ENCODE assay signal across 27 cellular contexts in genomic region chr1:49556676-49557234, GRCh38.
"Had no signal": no experiment of that assay in that cellular context is flagged by ENCODE, and none has a peak within 500 bp of the region (broad histone marks: within the 10 kb centered on the region; RNA-seq: fewer than 3 reads in every experiment).

No MANE protein-coding gene starts in this region.

- H3K9me3 Mint-ChIP-seq: stimulated activated naive CD8-positive, alpha-beta T cell treated with anti-CD3 and anti-CD28 coated beads, Interleukin-15, Interleukin-2, amounts not matched to agents 100 ng/mL and 50 ng/mL, for 24 hours had no signal

- H3K36me3 Mint-ChIP-seq: naive thymus-derived CD4-positive, alpha-beta T cell; natural killer cell; neural progenitor cell; stimulated activated effector memory CD8-positive, alpha-beta T cell treated with anti-CD3 and anti-CD28 coated beads, Interleukin-12 subunit alpha, Interleukin-12 subunit beta, amount 100 ng/mL, for 72 hours; stimulated activated naive B cell treated with anti-CD40 and anti-IgM and Interleukin-4, amounts not matched to agents 10 μg/mL and 1 μg/mL and 100 μg/mL, for 72 hours had no signal

- H3K27me3 ChIP-seq: neural progenitor cell, neutrophil, pancreas, right atrium auricular region, right lobe of liver, sigmoid colon, stomach, thyroid gland, tibial nerve, upper lobe of left lung, uterus had no signal

- H3K27me3 Mint-ChIP-seq: stimulated activated naive CD8-positive, alpha-beta T cell treated with anti-CD3 and anti-CD28 coated beads, Interleukin-15, Interleukin-2, amounts not matched to agents 100 ng/mL and 50 ng/mL, for 24 hours had no signal

- DNase-seq: naive thymus-derived CD4-positive, alpha-beta T cell; natural killer cell; retina; right lobe of liver; sigmoid colon; small intestine; stimulated activated CD4-positive, alpha-beta T cell treated with anti-CD3 and anti-CD28 coated beads, Interleukin-15, amount 100 ng/mL, for 24 hours; stimulated activated CD4-positive, alpha-beta T cell treated with anti-CD3 and anti-CD28 coated beads, Interleukin-2, amount 100 ng/mL, for 24 hours; stimulated activated CD4-positive, alpha-beta T cell treated with anti-CD3 and anti-CD28 coated beads, Interleukin-2, amount 100 ng/mL, for 48 hours; stimulated activated CD4-positive, alpha-beta T cell treated with anti-CD3 and anti-CD28 coated beads, Interleukin-4, amount 100 ng/mL, for 24 hours; stimulated activated naive B cell treated with anti-CD40 and anti-IgM and Interleukin-4, amounts not matched to agents 10 μg/mL and 1 μg/mL and 100 μg/mL, for 72 hours; stimulated activated naive CD4-positive, alpha-beta T cell treated with Interleukin-2 at 50 U/mL for 16 hours; stomach; thyroid gland; trophoblast cell; uterus had no signal

- H2AFZ ChIP-seq: neural progenitor cell had no signal

- H3K4me1 ChIP-seq: neural progenitor cell, pancreas, prostate gland, right atrium auricular region, right lobe of liver, sigmoid colon, stomach, thyroid gland, tibial nerve, upper lobe of left lung, uterus had no signal

- H3K4me2 ChIP-seq: neural progenitor cell had no signal

- H3K4me3 ChIP-seq: neural progenitor cell, pancreas, prostate gland, right atrium auricular region, right lobe of liver, sigmoid colon, stomach, thoracic aorta, thyroid gland, tibial nerve, upper lobe of left lung, uterus had no signal

- H3K4me3 Mint-ChIP-seq: naive thymus-derived CD4-positive, alpha-beta T cell; natural killer cell; nephron; neural progenitor cell; stimulated activated effector memory CD8-positive, alpha-beta T cell treated with anti-CD3 and anti-CD28 coated beads, Interleukin-12 subunit alpha, Interleukin-12 subunit beta, amount 100 ng/mL, for 72 hours; stimulated activated naive B cell treated with anti-CD40 and anti-IgM and Interleukin-4, amounts not matched to agents 10 μg/mL and 1 μg/mL and 100 μg/mL, for 72 hours; stimulated activated naive CD8-positive, alpha-beta T cell treated with anti-CD3 and anti-CD28 coated beads, Interleukin-15, Interleukin-2, amounts not matched to agents 100 ng/mL and 50 ng/mL, for 24 hours had no signal

- H3K4me1 Mint-ChIP-seq: naive thymus-derived CD4-positive, alpha-beta T cell; natural killer cell; nephron; neural progenitor cell; stimulated activated effector memory CD8-positive, alpha-beta T cell treated with anti-CD3 and anti-CD28 coated beads, Interleukin-12 subunit alpha, Interleukin-12 subunit beta, amount 100 ng/mL, for 72 hours; stimulated activated naive B cell treated with anti-CD40 and anti-IgM and Interleukin-4, amounts not matched to agents 10 μg/mL and 1 μg/mL and 100 μg/mL, for 72 hours had no signal

- H3K9ac ChIP-seq: neural progenitor cell had no signal

- H3K36me3 ChIP-seq: neural progenitor cell, neutrophil, pancreas, prostate gland, right atrium auricular region, right lobe of liver, sigmoid colon, stomach, thoracic aorta, thyroid gland, tibial nerve, upper lobe of left lung, uterus had no signal

- ATAC-seq: naive thymus-derived CD4-positive, alpha-beta T cell; natural killer cell; pancreas; right lobe of liver; stimulated activated effector memory CD8-positive, alpha-beta T cell treated with anti-CD3 and anti-CD28 coated beads, Interleukin-12 subunit alpha, Interleukin-12 subunit beta, amount 100 ng/mL, for 72 hours; stimulated activated naive B cell treated with anti-CD40 and anti-IgM and Interleukin-4, amounts not matched to agents 10 μg/mL and 1 μg/mL and 100 μg/mL, for 72 hours had no signal

- H3K27ac ChIP-seq: neural progenitor cell, neutrophil, pancreas, prostate gland, right atrium auricular region, right lobe of liver, sigmoid colon, stomach, thoracic aorta, thyroid gland, tibial nerve, upper lobe of left lung, uterus had no signal

- H3K9me3 ChIP-seq: neutrophil, pancreas, prostate gland, right atrium auricular region, right lobe of liver, thoracic aorta, thyroid gland, uterus had no signal
